18 cellular contexts compared by ENCODE assay signal in genomic region chr2:75221872-75222271, GRCh38. TPM values are rescaled to one million over a fixed set of nuclear protein-coding genes. Genes with fewer than 3 reads are reported as not detected.
DNase-seq lines count a peak whose midpoint lies in the region; ATAC-seq, FAIRE-seq and TF ChIP-seq lines count a peak whose summit lies in the region.
"Had no signal": no experiment of that assay in that cellular context is flagged by ENCODE, and none has a peak within 500 bp of the region (broad histone marks: within the 10 kb centered on the region; RNA-seq: fewer than 3 reads in every experiment).

No MANE protein-coding gene starts in this region.

- H3K27me3 ChIP-seq in brain microvascular endothelial cell (replicated peaks): no peaks in the 10 kb centered on the region
- no peaks in the 10 kb centered on the region for H3K27me3 ChIP-seq in keratinocyte (ENCODE audit: control insufficient read depth, extremely low read depth, insufficient read depth, low read length)
- H3K27me3 ChIP-seq: tibial artery had no signal

- H3K4me1 ChIP-seq in keratinocyte (ENCODE audit: control insufficient read depth, extremely low read depth, insufficient read depth, low read length): no peaks in the 10 kb centered on the region
- H3K4me1 ChIP-seq: tibial artery had no signal

- peaks cover 2% of the 10 kb centered on the region for H3K4me1 Mint-ChIP-seq in T-helper 17 cell
- H3K4me1 Mint-ChIP-seq: B cell had no signal

- ATAC-seq in T-helper 17 cell: no peak
- ATAC-seq: right cardiac atrium had no signal

- H3K9ac ChIP-seq in keratinocyte (ENCODE audit: control insufficient read depth, extremely low read depth, insufficient read depth, low read length): no peak overlapping the region

- DNase-seq in AG20443 (ENCODE audit: low spot score): peak; percentile 64
- peak; percentile 63 for DNase-seq in LHCN-M2 (ENCODE audit: low read depth)
- DNase-seq in brain microvascular endothelial cell: peak; percentile 43
- no peak for DNase-seq in keratinocyte (ENCODE audit: low read depth, low spot score)
- no peak for DNase-seq in T-helper 17 cell
- DNase-seq in T1000 (lab: John Stamatoyannopoulos, UW): no peak
- no peak for DNase-seq in pons (ENCODE audit: low spot score)
- no peak for DNase-seq in SHP77 treated with DMSO at 0.1 percent for 48 hours (lab: John Stamatoyannopoulos, UW)
- DNase-seq: dorsolateral prefrontal cortex; NCI-H524; right cardiac atrium; stimulated activated CD4-positive, alpha-beta T cell treated with anti-CD3 and anti-CD28 coated beads, Interleukin-4, amount 100 ng/mL, for 24 hours; tibial artery had no signal

- H4K20me1 ChIP-seq in keratinocyte (ENCODE audit: control insufficient read depth, extremely low read depth, insufficient read depth, low read length): no peaks in the 10 kb centered on the region

- no peaks in the 10 kb centered on the region for H3K79me2 ChIP-seq in keratinocyte (ENCODE audit: control insufficient read depth, insufficient read depth, low read length)

- TF ChIP-seq CTCF in brain microvascular endothelial cell (IDR thresholded peaks at IDR 0.05; ENCODE audit: low read depth, low read length, missing control alignments) (no peak), keratinocyte (optimal IDR thresholded peaks at IDR 0.05 in 1 of 3, IDR thresholded peaks at IDR 0.05 in 1 of 3, conservative IDR thresholded peaks at IDR 0.05 in 1 of 3; ENCODE audit: extremely low read depth in 1 of 3, insufficient read depth in 2 of 3, low read length in 3 of 3) (no peak)

- no peak overlapping the region for H2AFZ ChIP-seq in keratinocyte (ENCODE audit: control insufficient read depth, low read length)

- H3K9me3 ChIP-seq in keratinocyte (ENCODE audit: control insufficient read depth, low read depth, low read length) (no peaks in the 10 kb centered on the region), T-helper 17 cell (ENCODE audit: control insufficient read depth, low read length, poor library complexity, severe bottlenecking) (no peaks in the 10 kb centered on the region)
- H3K9me3 ChIP-seq: tibial artery had no signal

- peak; percentile 64 for FAIRE-seq in keratinocyte (lab: Jason Lieb, UNC)
- FAIRE-seq: frontal cortex had no signal

- in situ Hi-C loops in brain microvascular endothelial cell (cut with HindIII; ENCODE audit: low pct_ligation_motif_present, low sequenced_read_pairs): no loop called here

- H3K36me3 ChIP-seq in brain microvascular endothelial cell (replicated peaks): no peaks in the 10 kb centered on the region
- H3K36me3 ChIP-seq in keratinocyte (ENCODE audit: control insufficient read depth in 2 of 2, extremely low read depth in 1 of 2, insufficient read depth in 2 of 2, low read length in 2 of 2): no peaks in the 10 kb centered on the region
- H3K36me3 ChIP-seq: tibial artery had no signal

- H3K27me3 Mint-ChIP-seq in T-helper 17 cell: peaks cover 49% of the 10 kb centered on the region

- H3K36me3 Mint-ChIP-seq in T-helper 17 cell (ENCODE audit: low read depth): peaks cover 2% of the 10 kb centered on the region

- H3K4me2 ChIP-seq in keratinocyte (ENCODE audit: control insufficient read depth, extremely low read depth, insufficient read depth, low read depth, low read length): no peak overlapping the region

- H3K27ac ChIP-seq in brain microvascular endothelial cell (no peak overlapping the region), keratinocyte (ENCODE audit: control insufficient read depth, insufficient read depth, low read length) (no peak overlapping the region)
- H3K27ac ChIP-seq: dorsolateral prefrontal cortex, tibial artery had no signal

- H3K4me3 Mint-ChIP-seq in T-helper 17 cell: no peak overlapping the region
- H3K4me3 Mint-ChIP-seq: B cell, WTC11 had no signal

- H3K4me3 ChIP-seq in brain microvascular endothelial cell (ENCODE audit: low read depth, low read length) (no peak overlapping the region), keratinocyte (ENCODE audit: control insufficient read depth in 2 of 3, extremely low read depth in 1 of 3, insufficient read depth in 2 of 3, low read depth in 1 of 3, low read length in 3 of 3) (no peak overlapping the region)
- H3K4me3 ChIP-seq: dorsolateral prefrontal cortex, lung, tibial artery had no signal

- no peak overlapping the region for H3K27ac Mint-ChIP-seq in T-helper 17 cell
- H3K27ac Mint-ChIP-seq: B cell, WTC11 had no signal

- dilution Hi-C loops in keratinocyte (cut with MboI; ENCODE audit: extremely low pct_ligation_motif_present, low sequenced_read_pairs): no loop called here

- H3K9me1 ChIP-seq in keratinocyte (ENCODE audit: control insufficient read depth, extremely low read depth, insufficient read depth, low read length): no peaks in the 10 kb centered on the region

RNA-seq across cellular contexts. Expression of gene TACR1, which starts 22.6 kb away (rescaled TPM):
- total RNA-seq in LHCN-M2 (2014; rRNA removed): not detected in 2 replicates
- 0.02 TPM for polyA plus RNA-seq in LHCN-M2 (2012)
- not detected in 3 replicates for polyA plus RNA-seq in keratinocyte
- polyA plus RNA-seq in keratinocyte (2011; ENCODE audit: low read depth): not detected
- polyA plus RNA-seq in keratinocyte (2011; cell fraction: cytosol; rRNA removed): not detected in 2 replicates
- not detected in 2 replicates for polyA plus RNA-seq in keratinocyte (2011; cell fraction: nucleus; rRNA removed)
- polyA plus RNA-seq in keratinocyte (2012; ENCODE audit: low replicate concordance): 0.03 TPM in 1 of 2 replicates, not detected in the other
- not detected in 3 replicates for polyA minus RNA-seq in keratinocyte
- not detected for polyA minus RNA-seq in keratinocyte (2011; cell fraction: cytosol; rRNA and poly(A)+ RNA removed)
- not detected in 2 replicates for polyA minus RNA-seq in keratinocyte (2011; cell fraction: nucleus; rRNA and poly(A)+ RNA removed)
- total RNA-seq in T-helper 17 cell: not detected
- total RNA-seq: OCI-LY7 had no signal

Comparison
In these comparisons a context has a peak if more than half of its experiments do, and no peak if none do; other contexts are left out.
1. DNase-seq: peak in AG20443 (single experiment), LHCN-M2 (single experiment) and brain microvascular endothelial cell (single experiment); none in keratinocyte (single experiment), T-helper 17 cell (0 of 3), T1000 (single experiment), pons (single experiment) and SHP77 treated with DMSO at 0.1 percent for 48 hours (single experiment).